ENCODE assay signal across 28 cellular contexts in genomic region chr12:66013224-66013623, GRCh38.
DNase-seq lines count a peak whose midpoint lies in the region; ATAC-seq, FAIRE-seq and TF ChIP-seq lines count a peak whose summit lies in the region.
"Had no signal": no experiment of that assay in that cellular context is flagged by ENCODE, and none has a peak within 500 bp of the region (broad histone marks: within the 10 kb centered on the region; RNA-seq: fewer than 3 reads in every experiment).

No MANE protein-coding gene starts in this region.

- H3K18ac ChIP-seq in IMR-90 (ENCODE audit: low read depth, low read length) (peak overlapping the region; percentile 2; the same call in 1 of the 2 replicates), trophoblast cell (ENCODE audit: low read length) (no peak overlapping the region)

- H3K79me2 ChIP-seq in GM12878 (ENCODE audit: control insufficient read depth, insufficient read depth, low read length) (no peaks in the 10 kb centered on the region), trophoblast cell (ENCODE audit: control insufficient read depth, insufficient read depth, low read length, poor library complexity) (peaks cover 2% of the 10 kb centered on the region)

- TF ChIP-seq EP300 in GM12878 (IDR thresholded peaks at IDR 0.05; ENCODE audit: borderline replicate concordance in 1 of 2, control insufficient read depth in 1 of 2, low read depth in 2 of 2, low read length in 2 of 2): no peak

- no peak overlapping the region for H2BK5ac ChIP-seq in IMR-90 (ENCODE audit: low read depth, low read length, poor library complexity, severe bottlenecking)
- H2BK5ac ChIP-seq in trophoblast cell (ENCODE audit: low read depth, low read length, poor library complexity): peak overlapping the region; percentile 46

- FAIRE-seq in GM12878 (lab: Jason Lieb, UNC): no peak

- SMC1A ChIA-PET in GM12878 (lab: Charles Lee; ENCODE audit: uncharacterized antibody, unreplicated experiment): interaction anchor here (0.7 to 1.8 kb wide), 7 partner anchors 8 to 108 kb away, joined by 3 to 8 read pairs (median 4); no protein-coding TSS in a partner anchor

- no peak overlapping the region for H2AK9ac ChIP-seq in IMR-90 (replicated peaks; ENCODE audit: low read depth, low read length, poor library complexity)

- TF ChIP-seq CTCF in IMR-90 (conservative IDR thresholded peaks at IDR 0.05; ENCODE audit: low read depth, low read length) (no peak), GM12878 (IDR thresholded peaks at IDR 0.05 in 2 of 3, conservative IDR thresholded peaks at IDR 0.05 in 1 of 3; ENCODE audit: control insufficient read depth in 2 of 3, extremely low read depth in 1 of 3, insufficient read depth in 1 of 3, low read depth in 3 of 3, low read length in 3 of 3) (no peak)

- H3K9me1 ChIP-seq in IMR-90 (ENCODE audit: insufficient read depth, low read length): no peaks in the 10 kb centered on the region

- intact Hi-C loops in IMR-90 (cut with micrococcal nuclease): no loop called here
- intact Hi-C loops in GM12878 (cut with micrococcal nuclease; ENCODE audit: unreplicated experiment): no loop called here

- peak overlapping the region; percentile 20; the same call in 1 of the 2 replicates for H2BK20ac ChIP-seq in IMR-90 (ENCODE audit: low read depth, low read length)

- DNase-seq in IMR-90 (no peak), GM12878 (ENCODE audit: low read depth, low spot score) (no peak), left kidney (ENCODE audit: low read depth, low spot score) (peak; percentile 34), trophoblast cell (no peak), SJCRH30 (no peak), NCI-H1092 (lab: John Stamatoyannopoulos, UW) (no peak)
- DNase-seq: activated CD4-positive, alpha-beta T cell treated with anti-CD3 and anti-CD28 coated beads for 48 hours; activated naive CD4-positive, alpha-beta T cell treated with anti-CD3 and anti-CD28 coated beads, Interleukin-2, amount 50 U/mL, for 16 hours; DMS153; immature natural killer cell; left ventricle myocardium inferior; midbrain; naive B cell; NCI-H1105; NCI-H187 treated with DMSO at 0.1 percent for 48 hours; NCI-H2171; NCI-H524 treated with DMSO at 0.1 percent for 48 hours; occipital lobe; Right ventricle myocardium superior; stimulated activated CD4-positive, alpha-beta T cell treated with anti-CD3 and anti-CD28 coated beads, Interleukin-15, amount 100 ng/mL, for 24 hours; SW 1271; transverse colon had no signal

- H3K36me3 ChIP-seq in IMR-90 (ENCODE audit: control insufficient read depth, insufficient read depth, low read length) (no peaks in the 10 kb centered on the region), GM12878 (ENCODE audit: control insufficient read depth in 2 of 2, insufficient read depth in 2 of 2, low read length in 1 of 2) (no peaks in the 10 kb centered on the region), trophoblast cell (ENCODE audit: control insufficient read depth in 1 of 2, insufficient read depth in 2 of 2, low read length in 2 of 2) (no peaks in the 10 kb centered on the region), SJCRH30 (no peaks in the 10 kb centered on the region)
- H3K36me3 ChIP-seq: BLaER1, left ventricle myocardium inferior, transverse colon had no signal

- no peak for TF ChIP-seq RAD21 in IMR-90 (IDR thresholded peaks at IDR 0.05; ENCODE audit: low read length)
- TF ChIP-seq RAD21 in GM12878 (IDR thresholded peaks at IDR 0.05; ENCODE audit: insufficient read depth, low read depth, low read length): no peak

- no peak overlapping the region for H2BK12ac ChIP-seq in trophoblast cell (ENCODE audit: low read length)

- H3K27me3 ChIP-seq in IMR-90 (ENCODE audit: control insufficient read depth, insufficient read depth, low read length): peaks cover 4% of the 10 kb centered on the region; the same call in 1 of the 2 replicates
- H3K27me3 ChIP-seq in GM12878 (replicated peaks in 1 of 2; ENCODE audit: control insufficient read depth in 2 of 2, insufficient read depth in 2 of 2, low read length in 1 of 2): no peaks in the 10 kb centered on the region
- H3K27me3 ChIP-seq in trophoblast cell (ENCODE audit: insufficient read depth, low read length): no peaks in the 10 kb centered on the region
- no peaks in the 10 kb centered on the region for H3K27me3 ChIP-seq in SJCRH30
- H3K27me3 ChIP-seq: BLaER1 had no signal

- H2AK5ac ChIP-seq in IMR-90 (ENCODE audit: low read depth, low read length): peak overlapping the region; percentile 20; the same call in 1 of the 2 replicates
- H2AK5ac ChIP-seq in trophoblast cell (ENCODE audit: low read length): no peak overlapping the region

- no peak overlapping the region for H3K56ac ChIP-seq in IMR-90 (ENCODE audit: extremely low read depth, insufficient read depth, low read length)

- no TSS peak for BruUV-seq in IMR-90 (replicated peaks; lab: Mats Ljungman, UMichigan)
- no TSS peak for BruUV-seq in GM12878 (replicated peaks; lab: Mats Ljungman, UMichigan)

- no peak overlapping the region for H3K9ac ChIP-seq in IMR-90 (ENCODE audit: low read depth, low read length)
- no peak overlapping the region for H3K9ac ChIP-seq in GM12878 (ENCODE audit: control insufficient read depth, insufficient read depth, low read length)
- H3K9ac ChIP-seq in trophoblast cell (ENCODE audit: low read length): no peak overlapping the region
- H3K9ac ChIP-seq: BLaER1 had no signal

- POLR2A ChIA-PET in IMR-90 (lab: Charles Lee; ENCODE audit: unreplicated experiment): no interaction called here
- POLR2A ChIA-PET in GM12878 (lab: Charles Lee): interaction anchor here (1.0 kb wide), 1 partner anchor 75 kb away, joined by 3 read pairs; no protein-coding TSS in a partner anchor

- no peaks in the 10 kb centered on the region for H4K20me1 ChIP-seq in IMR-90 (ENCODE audit: insufficient read depth, low read length)
- H4K20me1 ChIP-seq in GM12878 (ENCODE audit: control insufficient read depth, insufficient read depth): no peaks in the 10 kb centered on the region
- H4K20me1 ChIP-seq: BLaER1 had no signal

- H4K12ac ChIP-seq in trophoblast cell (ENCODE audit: low read depth, low read length): no peak overlapping the region

- H3K4me2 ChIP-seq in IMR-90 (ENCODE audit: low read depth, low read length): no peak overlapping the region
- H3K4me2 ChIP-seq in GM12878 (ENCODE audit: control insufficient read depth, insufficient read depth): no peak overlapping the region
- no peak overlapping the region for H3K4me2 ChIP-seq in trophoblast cell (ENCODE audit: low read length)
- H3K4me2 ChIP-seq: BLaER1 had no signal

- in situ Hi-C loops in IMR-90 (cut with MboI; ENCODE audit: low sequenced_read_pairs) (loop anchor here (25.0 kb wide), 1 partner anchor 1126 kb away; no protein-coding TSS in a partner anchor), GM12878 (cut with MboI) (no loop called here)

- H3K79me1 ChIP-seq in IMR-90 (ENCODE audit: low read depth in 1 of 2, low read length in 2 of 2): no peaks in the 10 kb centered on the region
- peaks cover 23% of the 10 kb centered on the region for H3K79me1 ChIP-seq in trophoblast cell (ENCODE audit: low read length)

- H4K8ac ChIP-seq in IMR-90 (ENCODE audit: low read depth in 2 of 2, low read length in 2 of 2) (no peak overlapping the region), trophoblast cell (ENCODE audit: low read depth, low read length) (no peak overlapping the region)

- no peak overlapping the region for H2BK15ac ChIP-seq in IMR-90 (ENCODE audit: low read depth, low read length)

- dilution Hi-C loops in IMR-90 (cut with HindIII; ENCODE audit: low sequenced_read_pairs, unreplicated experiment): no loop called here

- H3K27ac ChIP-seq in IMR-90 (ENCODE audit: insufficient read depth, low read length): no peak overlapping the region
- no peak overlapping the region for H3K27ac ChIP-seq in GM12878 (ENCODE audit: control insufficient read depth, insufficient read depth)
- H3K27ac ChIP-seq in trophoblast cell (ENCODE audit: low read depth, low read length): peak overlapping the region; percentile 99
- H3K27ac ChIP-seq in SJCRH30: no peak overlapping the region
- H3K27ac ChIP-seq: BLaER1, left ventricle myocardium inferior, transverse colon, VCaP had no signal

- H3K4me1 ChIP-seq in IMR-90 (ENCODE audit: control insufficient read depth, insufficient read depth, low read length) (peaks cover 9% of the 10 kb centered on the region; the same call in 1 of the 2 replicates), GM12878 (ENCODE audit: control insufficient read depth, insufficient read depth, low read length) (peaks cover 4% of the 10 kb centered on the region), trophoblast cell (ENCODE audit: control insufficient read depth in 1 of 2, insufficient read depth in 2 of 2, low read length in 2 of 2) (peaks cover 6 to 12% of the 10 kb centered on the region in 2 experiments), SJCRH30 (peaks cover 40% of the 10 kb centered on the region)
- H3K4me1 ChIP-seq: BLaER1, transverse colon had no signal

- ATAC-seq in IMR-90 (ENCODE audit: low read depth) (no peak), GM12878 (no peak; the same call in 2 of the 3 replicates), GM19351 (IDR thresholded peaks at IDR 0.05; ENCODE audit: unreplicated experiment) (no peak)
- ATAC-seq: activated T-helper 17 cell treated with anti-CD3 and anti-CD28 coated beads, Interleukin-2, amount 50 U/mL, for 72 hours; Panc1; stimulated activated memory B cell treated with anti-CD40 and anti-IgM and Interleukin-4, amounts not matched to agents 10 μg/mL and 1 μg/mL and 100 μg/mL, for 72 hours had no signal

- H3K9me3 ChIP-seq in IMR-90 (ENCODE audit: control insufficient read depth, insufficient read depth, low read length) (peaks cover 6% of the 10 kb centered on the region; the same call in 1 of the 2 replicates), GM12878 (replicated peaks; ENCODE audit: control insufficient read depth, insufficient read depth, low read length) (peaks cover 1% of the 10 kb centered on the region; the same call in 2 of the 3 replicates), trophoblast cell (ENCODE audit: insufficient read depth, low read depth, low read length) (no peaks in the 10 kb centered on the region), SJCRH30 (replicated peaks) (no peaks in the 10 kb centered on the region)
- H3K9me3 ChIP-seq: transverse colon had no signal

- no peak overlapping the region for H3K4me3 ChIP-seq in IMR-90 (ENCODE audit: insufficient read depth, low read depth, low read length)
- no peak overlapping the region for H3K4me3 ChIP-seq in GM12878
- no peak overlapping the region for H3K4me3 ChIP-seq in trophoblast cell (ENCODE audit: low read depth, low read length)
- no peak overlapping the region for H3K4me3 ChIP-seq in SJCRH30
- H3K4me3 ChIP-seq: BLaER1, left ventricle myocardium inferior, transverse colon had no signal

- H3K14ac ChIP-seq in IMR-90 (replicated peaks; ENCODE audit: low read depth, low read length) (no peak overlapping the region), trophoblast cell (ENCODE audit: low read length) (no peak overlapping the region)

- H2BK120ac ChIP-seq in IMR-90 (ENCODE audit: low read depth, low read length) (peak overlapping the region; percentile 43; the same call in 1 of the 2 replicates), trophoblast cell (ENCODE audit: insufficient read depth, low read length, poor library complexity) (no peak overlapping the region)

- H3K23ac ChIP-seq in IMR-90 (ENCODE audit: low read depth, low read length): no peak overlapping the region
- H3K23ac ChIP-seq in trophoblast cell (ENCODE audit: low read length): no peak overlapping the region

- 93% methylated on average over 3 of the region's 4 CpGs; no CpG with 5 or more reads in 1 of the 2 experiments for WGBS in IMR-90 (ENCODE audit: extremely low coverage in 2 of 2, insufficient read length in 1 of 2), 2 experiments
- WGBS in GM12878 (ENCODE audit: insufficient coverage, insufficient replicate concordance, low lambda C conversion rate, missing lambda C conversion rate): 2% methylated on average over 4 of the region's 4 CpGs
- WGBS in trophoblast cell (ENCODE audit: extremely low coverage, insufficient coverage, insufficient read length): no CpG with 5 or more reads among the region's 4 CpGs

- no peak overlapping the region for H4K5ac ChIP-seq in IMR-90 (ENCODE audit: low read depth, low read length)

- TF ChIP-seq POLR2A in IMR-90 (IDR thresholded peaks at IDR 0.05; ENCODE audit: low read depth, low read length): no peak
- no peak for TF ChIP-seq POLR2A in GM12878 (IDR thresholded peaks at IDR 0.05; ENCODE audit: low read depth, low read length)

- H3K4ac ChIP-seq in IMR-90 (ENCODE audit: low read depth, low read length) (no peak overlapping the region), trophoblast cell (ENCODE audit: low read depth, low read length) (no peak overlapping the region)

- CTCF ChIA-PET in IMR-90 (lab: Yijun Ruan, JAX): interaction anchor here (1.2 to 1.5 kb wide), 3 partner anchors 10 to 75 kb away, joined by 3 to 6 read pairs (median 4); no protein-coding TSS in a partner anchor
- CTCF ChIA-PET in GM12878 (lab: Yijun Ruan, JAX): interaction anchor here (0.5 to 1.6 kb wide), 5 partner anchors 11 to 411 kb away, joined by 3 to 6 read pairs (median 3); no protein-coding TSS in a partner anchor

- H4K91ac ChIP-seq in IMR-90 (ENCODE audit: insufficient read depth, low read depth, low read length) (no peak overlapping the region), trophoblast cell (ENCODE audit: low read depth, low read length) (no peak overlapping the region)

- H2AFZ ChIP-seq in IMR-90 (replicated peaks; ENCODE audit: low read length, poor library complexity) (no peak overlapping the region), GM12878 (ENCODE audit: control insufficient read depth, low read depth, low read length) (peak overlapping the region; percentile 49), trophoblast cell (ENCODE audit: insufficient read depth, low read length, poor library complexity) (no peak overlapping the region)

- RAD21 ChIA-PET in GM12878 (lab: Charles Lee; ENCODE audit: unreplicated experiment): no interaction called here
